Comparison of ENCODE assay signal across 13 cellular contexts in the genomic region with DNA sequence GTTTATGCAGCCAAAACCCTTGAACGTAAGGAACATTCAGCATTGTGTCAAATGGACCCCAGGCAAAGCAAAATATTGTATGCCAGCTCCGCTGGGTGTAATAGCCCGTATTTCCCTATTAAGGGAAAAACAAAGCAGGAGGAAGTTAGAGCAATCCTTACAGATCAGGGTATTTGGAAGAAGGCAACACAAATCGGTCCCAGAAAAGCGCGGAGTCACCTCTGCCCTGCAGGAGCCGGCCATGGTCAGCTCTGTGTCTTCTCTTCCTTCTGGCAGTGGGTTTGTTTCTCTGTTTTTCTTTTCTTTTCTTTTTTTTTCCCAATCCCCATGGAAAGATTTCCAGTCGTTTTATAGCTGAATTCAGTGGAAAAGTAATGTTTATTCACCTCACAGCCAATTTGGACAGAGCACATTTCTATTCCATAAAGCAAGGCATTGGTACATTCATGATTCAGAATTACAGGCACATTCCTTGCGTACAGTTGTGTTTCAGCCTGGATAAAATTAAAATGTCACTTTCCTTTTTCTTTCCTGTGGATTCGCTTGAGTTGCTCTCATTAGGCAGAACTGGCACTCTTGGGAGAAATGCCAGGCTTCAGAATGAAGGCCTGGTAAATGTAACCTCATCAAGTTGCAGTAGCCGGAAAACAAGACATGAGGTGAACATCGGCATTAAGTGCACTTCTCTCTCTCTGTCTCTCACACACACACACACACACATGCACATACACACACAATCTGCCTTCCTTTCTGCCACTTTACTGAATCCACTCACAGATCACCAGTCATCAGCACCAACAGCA.
DNase-seq lines count a peak whose midpoint lies in the region; ATAC-seq, FAIRE-seq and TF ChIP-seq lines count a peak whose summit lies in the region.
"Had no signal": no experiment of that assay in that cellular context is flagged by ENCODE, and none has a peak within 500 bp of the region (broad histone marks: within the 10 kb centered on the region; RNA-seq: fewer than 3 reads in every experiment).

No MANE protein-coding gene starts in this region.

- H3K27me3 ChIP-seq in kidney epithelial cell (ENCODE audit: control insufficient read depth, insufficient read depth, low read length) = no peaks in the 10 kb centered on the region
- H3K27me3 ChIP-seq: right lobe of liver had no signal

- no peak overlapping the region for H3K4me3 ChIP-seq in kidney epithelial cell (ENCODE audit: low read depth, low read length)
- H3K4me3 ChIP-seq: right lobe of liver had no signal

- peak; percentile 23 for FAIRE-seq in urothelium cell line (lab: Jason Lieb, UNC)

- H3K36me3 ChIP-seq in kidney epithelial cell (ENCODE audit: control insufficient read depth, insufficient read depth, low read length) = no peaks in the 10 kb centered on the region
- H3K36me3 ChIP-seq: right lobe of liver had no signal

- DNase-seq in NCI-H146 (lab: John Stamatoyannopoulos, UW) = peak; percentile 32
- DNase-seq in NCI-H146 treated with DMSO at 0.1 percent for 48 hours (lab: John Stamatoyannopoulos, UW; ENCODE audit: unreplicated experiment) = no peak
- DNase-seq in astrocyte of the hippocampus (ENCODE audit: low read depth, low spot score) = peak; percentile 74
- peak; percentile 39 for DNase-seq in kidney epithelial cell (ENCODE audit: low read depth)
- DNase-seq in urothelium cell line (ENCODE audit: low spot score) = no peak
- no peak for DNase-seq in amniotic stem cell (lab: John Stamatoyannopoulos, UW)
- no peak for DNase-seq in NCI-H1436 (lab: John Stamatoyannopoulos, UW)
- DNase-seq: activated naive CD4-positive, alpha-beta T cell; left ventricle myocardium superior; right lobe of liver; stimulated activated naive B cell treated with anti-CD40 and anti-IgM and Interleukin-4, amounts not matched to agents 10 μg/mL and 1 μg/mL and 100 μg/mL, for 72 hours had no signal

- no peak for ATAC-seq in GM18870 (IDR thresholded peaks at IDR 0.05; ENCODE audit: unreplicated experiment)
- ATAC-seq: left ventricle myocardium superior; right lobe of liver; stimulated activated naive B cell treated with anti-CD40 and anti-IgM and Interleukin-4, amounts not matched to agents 10 μg/mL and 1 μg/mL and 100 μg/mL, for 72 hours; WTC11 had no signal

- no peak for TF ChIP-seq CTCF in kidney epithelial cell (IDR thresholded peaks at IDR 0.05; ENCODE audit: insufficient read depth, low read length, poor library complexity, severe bottlenecking)

Comparison
In these comparisons a context has a peak if more than half of its experiments do, and no peak if none do; other contexts are left out.
1. DNase-seq: peak in NCI-H146 (single experiment), astrocyte of the hippocampus (single experiment) and kidney epithelial cell (single experiment); none in NCI-H146 treated with DMSO at 0.1 percent for 48 hours (single experiment), urothelium cell line (single experiment), amniotic stem cell (single experiment) and NCI-H1436 (single experiment).